In genomic region chr12:72747460-72747859, GRCh38 we compare ENCODE assay signal across 21 cellular contexts.
DNase-seq lines count a peak whose midpoint lies in the region; ATAC-seq, FAIRE-seq and TF ChIP-seq lines count a peak whose summit lies in the region.
"Had no signal": no experiment of that assay in that cellular context is flagged by ENCODE, and none has a peak within 500 bp of the region (broad histone marks: within the 10 kb centered on the region; RNA-seq: fewer than 3 reads in every experiment).

No MANE protein-coding gene starts in this region.

- no peak overlapping the region for H3K4me3 ChIP-seq in right lobe of liver
- H3K4me3 ChIP-seq in HepG2 (replicated peaks in 1 of 3; ENCODE audit: insufficient read depth in 1 of 3, low read depth in 2 of 3, low read length in 3 of 3) = no peak overlapping the region
- H3K4me3 ChIP-seq: GM12878, GM23248, psoas muscle, uterus had no signal

- no peak overlapping the region for H3K4me3 Mint-ChIP-seq in effector memory CD8-positive, alpha-beta T cell
- H3K4me3 Mint-ChIP-seq: activated CD4-positive, alpha-beta T cell treated with anti-CD3 and anti-CD28 coated beads, Interleukin-2, amount 10 ng/mL, durations not matched to agents 24 days and 14 days; activated naive CD4-positive, alpha-beta T cell treated with anti-CD3 and anti-CD28 coated beads, Interleukin-2, amount 50 U/mL, for 24 hours; brain; natural killer cell treated with Interleukin-12 subunit alpha and Interleukin-12 subunit beta and Interleukin-15 and Interleukin-18, amount 100 ng/mL, for 72 hours; stimulated activated naive CD8-positive, alpha-beta T cell treated with anti-CD3 and anti-CD28 coated beads, Interleukin-15, amount 100 ng/mL, for 72 hours had no signal

- no peak for TF ChIP-seq POLR2A in right lobe of liver (IDR thresholded peaks at IDR 0.05)
- TF ChIP-seq POLR2A in HepG2 (IDR thresholded peaks at IDR 0.05; ENCODE audit: insufficient read depth in 1 of 2, low read depth in 2 of 2, low read length in 2 of 2) = no peak

- H3K27me3 ChIP-seq in right lobe of liver (no peaks in the 10 kb centered on the region), HepG2 (ENCODE audit: control insufficient read depth in 1 of 2, insufficient read depth in 2 of 2, low read length in 2 of 2) (no peaks in the 10 kb centered on the region)
- H3K27me3 ChIP-seq: uterus had no signal

- no peak for DNase-seq in right lobe of liver
- DNase-seq in HepG2 (ENCODE audit: low spot score) = no peak
- peak; percentile 1 to 54 for DNase-seq in dermis microvascular lymphatic vessel endothelial cell (ENCODE audit: low read depth in 2 of 2)
- DNase-seq in lung microvascular endothelial cell (ENCODE audit: low read depth in 2 of 2) = peak; percentile 2 to 40
- no peak for DNase-seq in NCI-H2029 (lab: John Stamatoyannopoulos, UW)
- no peak for DNase-seq in DMS 273 treated with DMSO at 0.1 percent for 48 hours (lab: John Stamatoyannopoulos, UW)
- DNase-seq in effector memory CD8-positive, alpha-beta T cell = no peak
- DNase-seq: activated CD4-positive, alpha-beta T cell treated with anti-CD3 and anti-CD28 coated beads, Interleukin-2, amount 10 ng/mL, durations not matched to agents 24 days and 14 days; COR-L47; GM23248; NCI-H1694; NCI-H446; psoas muscle; stimulated activated naive CD8-positive, alpha-beta T cell treated with anti-CD3 and anti-CD28 coated beads, Interleukin-15, amount 100 ng/mL, for 72 hours; uterus had no signal

- H3K27ac Mint-ChIP-seq in effector memory CD8-positive, alpha-beta T cell = no peak overlapping the region
- H3K27ac Mint-ChIP-seq: activated CD4-positive, alpha-beta T cell treated with anti-CD3 and anti-CD28 coated beads, Interleukin-2, amount 10 ng/mL, durations not matched to agents 24 days and 14 days; activated naive CD4-positive, alpha-beta T cell treated with anti-CD3 and anti-CD28 coated beads, Interleukin-2, amount 50 U/mL, for 24 hours; brain; natural killer cell treated with Interleukin-12 subunit alpha and Interleukin-12 subunit beta and Interleukin-15 and Interleukin-18, amount 100 ng/mL, for 72 hours; stimulated activated naive CD8-positive, alpha-beta T cell treated with anti-CD3 and anti-CD28 coated beads, Interleukin-15, amount 100 ng/mL, for 72 hours had no signal

- H4K20me1 ChIP-seq in HepG2 (ENCODE audit: insufficient read depth, low read length) = no peaks in the 10 kb centered on the region

- peak; percentile 21 to 62 (median 45) for ATAC-seq in right lobe of liver
- ATAC-seq in HepG2 = no peak
- no peak for ATAC-seq in HG03460 (IDR thresholded peaks at IDR 0.05; ENCODE audit: unreplicated experiment)
- no peak for ATAC-seq in effector memory CD8-positive, alpha-beta T cell (replicated peaks)
- ATAC-seq: GM12878; left lobe of liver; natural killer cell treated with Interleukin-12 subunit alpha and Interleukin-12 subunit beta and Interleukin-15 and Interleukin-18, amount 100 ng/mL, for 72 hours; stimulated activated naive CD8-positive, alpha-beta T cell treated with anti-CD3 and anti-CD28 coated beads, Interleukin-15, amount 100 ng/mL, for 72 hours had no signal

- no peaks in the 10 kb centered on the region for H3K36me3 Mint-ChIP-seq in effector memory CD8-positive, alpha-beta T cell (ENCODE audit: insufficient read depth)
- H3K36me3 Mint-ChIP-seq: activated naive CD4-positive, alpha-beta T cell treated with anti-CD3 and anti-CD28 coated beads, Interleukin-2, amount 50 U/mL, for 24 hours; brain had no signal

- H3K9ac ChIP-seq in HepG2 (ENCODE audit: insufficient read depth, low read depth, low read length) = no peak overlapping the region
- H3K9ac ChIP-seq: GM23248 had no signal

- in situ Hi-C loops in HepG2 (cut with HindIII; ENCODE audit: extremely low pct_ligation_motif_present, low pct_unique_long_range_greater_than_20kb) = no loop called here

- no peak for FAIRE-seq in HepG2 (lab: Jason Lieb, UNC)
- FAIRE-seq: GM12878 had no signal

- 36% methylated on average over 2 of the region's 2 CpGs for WGBS in right lobe of liver (ENCODE audit: insufficient coverage, low coverage, low lambda C conversion rate, missing lambda C conversion rate)
- WGBS in HepG2 (ENCODE audit: low lambda C conversion rate) = 2% methylated on average over 2 of the region's 2 CpGs

- CTCF ChIA-PET in HepG2 (lab: Yijun Ruan, JAX; ENCODE audit: low intra/inter-chr PET ratio, low total read pairs) = no interaction called here

- no peaks in the 10 kb centered on the region for H3K27me3 Mint-ChIP-seq in effector memory CD8-positive, alpha-beta T cell
- H3K27me3 Mint-ChIP-seq: activated CD4-positive, alpha-beta T cell treated with anti-CD3 and anti-CD28 coated beads, Interleukin-2, amount 10 ng/mL, durations not matched to agents 24 days and 14 days; activated naive CD4-positive, alpha-beta T cell treated with anti-CD3 and anti-CD28 coated beads, Interleukin-2, amount 50 U/mL, for 24 hours; natural killer cell treated with Interleukin-12 subunit alpha and Interleukin-12 subunit beta and Interleukin-15 and Interleukin-18, amount 100 ng/mL, for 72 hours; stimulated activated naive CD8-positive, alpha-beta T cell treated with anti-CD3 and anti-CD28 coated beads, Interleukin-15, amount 100 ng/mL, for 72 hours had no signal

- no peaks in the 10 kb centered on the region for H3K4me1 Mint-ChIP-seq in effector memory CD8-positive, alpha-beta T cell (ENCODE audit: low read depth in 2 of 2)
- H3K4me1 Mint-ChIP-seq: activated CD4-positive, alpha-beta T cell treated with anti-CD3 and anti-CD28 coated beads, Interleukin-2, amount 10 ng/mL, durations not matched to agents 24 days and 14 days; activated naive CD4-positive, alpha-beta T cell treated with anti-CD3 and anti-CD28 coated beads, Interleukin-2, amount 50 U/mL, for 24 hours; brain; stimulated activated naive CD8-positive, alpha-beta T cell treated with anti-CD3 and anti-CD28 coated beads, Interleukin-15, amount 100 ng/mL, for 72 hours had no signal

- BruUV-seq in HepG2 (replicated peaks; lab: Mats Ljungman, UMichigan) = no TSS peak

- POLR2A ChIA-PET in HepG2 (lab: Yijun Ruan, JAX) = no interaction called here

- peaks cover 8 to 29% of the 10 kb centered on the region in 2 donors for H3K9me3 Mint-ChIP-seq in effector memory CD8-positive, alpha-beta T cell

- TF ChIP-seq EP300 in HepG2 (IDR thresholded peaks at IDR 0.05; ENCODE audit: low read depth in 2 of 2, low read length in 2 of 2) (no peak), HepG2 (CRISPR knock-in tag; IDR thresholded peaks at IDR 0.05; ENCODE audit: borderline replicate concordance) (no peak)

- no peaks in the 10 kb centered on the region for H3K4me1 ChIP-seq in right lobe of liver
- no peaks in the 10 kb centered on the region for H3K4me1 ChIP-seq in HepG2 (ENCODE audit: insufficient read depth, low read length)
- H3K4me1 ChIP-seq: psoas muscle, uterus had no signal

- H3K36me3 ChIP-seq in right lobe of liver (no peaks in the 10 kb centered on the region), HepG2 (replicated peaks in 1 of 2; ENCODE audit: control insufficient read depth in 1 of 2, insufficient read depth in 2 of 2, low read length in 2 of 2) (no peaks in the 10 kb centered on the region)
- H3K36me3 ChIP-seq: uterus had no signal

- no peak overlapping the region for H2AFZ ChIP-seq in HepG2 (ENCODE audit: low read length)
- H2AFZ ChIP-seq: GM23248 had no signal

- TF ChIP-seq CTCF in right lobe of liver (IDR thresholded peaks at IDR 0.05) (no peak), HepG2 (CRISPR knock-in tag; IDR thresholded peaks at IDR 0.05) (no peak)

- H3K4me2 ChIP-seq in HepG2 (ENCODE audit: low read depth, low read length) = no peak overlapping the region

- no peaks in the 10 kb centered on the region for H3K9me3 ChIP-seq in right lobe of liver
- H3K9me3 ChIP-seq in HepG2 (ENCODE audit: low read length) = peaks cover 88% of the 10 kb centered on the region
- H3K9me3 ChIP-seq: uterus had no signal

- intact Hi-C loops in right lobe of liver (cut with DNase I) (no loop called here), HepG2 (cut with micrococcal nuclease; ENCODE audit: unreplicated experiment) (no loop called here)

- no peaks in the 10 kb centered on the region for H3K79me2 ChIP-seq in HepG2 (ENCODE audit: insufficient read depth, low read length)

- no peak for TF ChIP-seq RAD21 in HepG2 (CRISPR knock-in tag; IDR thresholded peaks at IDR 0.05)

- H3K27ac ChIP-seq in right lobe of liver (peak overlapping the region in 1 of 3 donors; percentile 21), HepG2 (ENCODE audit: extremely low read length, insufficient read depth, low read length) (no peak overlapping the region)
- H3K27ac ChIP-seq: GM23248, psoas muscle, uterus had no signal

TF ChIP-seq in HepG2, 621 proteins besides CTCF, POLR2A, EP300 and RAD21:
- no peak for TF ChIP-seq NFYB (CRISPR knock-in tag; IDR thresholded peaks at IDR 0.05)

Comparison
In these comparisons a context has a peak if more than half of its experiments do, and no peak if none do; other contexts are left out.
1. ATAC-seq: peak in right lobe of liver (4 of 4); none in HepG2 (single experiment), HG03460 (single experiment) and effector memory CD8-positive, alpha-beta T cell (single experiment).
2. DNase-seq: peak in dermis microvascular lymphatic vessel endothelial cell (2 of 2) and lung microvascular endothelial cell (2 of 2); none in right lobe of liver (0 of 3), HepG2 (single experiment), NCI-H2029 (single experiment), DMS 273 treated with DMSO at 0.1 percent for 48 hours (single experiment) and effector memory CD8-positive, alpha-beta T cell (0 of 3).